1 cellular context compared by ENCODE assay signal in the genomic region with DNA sequence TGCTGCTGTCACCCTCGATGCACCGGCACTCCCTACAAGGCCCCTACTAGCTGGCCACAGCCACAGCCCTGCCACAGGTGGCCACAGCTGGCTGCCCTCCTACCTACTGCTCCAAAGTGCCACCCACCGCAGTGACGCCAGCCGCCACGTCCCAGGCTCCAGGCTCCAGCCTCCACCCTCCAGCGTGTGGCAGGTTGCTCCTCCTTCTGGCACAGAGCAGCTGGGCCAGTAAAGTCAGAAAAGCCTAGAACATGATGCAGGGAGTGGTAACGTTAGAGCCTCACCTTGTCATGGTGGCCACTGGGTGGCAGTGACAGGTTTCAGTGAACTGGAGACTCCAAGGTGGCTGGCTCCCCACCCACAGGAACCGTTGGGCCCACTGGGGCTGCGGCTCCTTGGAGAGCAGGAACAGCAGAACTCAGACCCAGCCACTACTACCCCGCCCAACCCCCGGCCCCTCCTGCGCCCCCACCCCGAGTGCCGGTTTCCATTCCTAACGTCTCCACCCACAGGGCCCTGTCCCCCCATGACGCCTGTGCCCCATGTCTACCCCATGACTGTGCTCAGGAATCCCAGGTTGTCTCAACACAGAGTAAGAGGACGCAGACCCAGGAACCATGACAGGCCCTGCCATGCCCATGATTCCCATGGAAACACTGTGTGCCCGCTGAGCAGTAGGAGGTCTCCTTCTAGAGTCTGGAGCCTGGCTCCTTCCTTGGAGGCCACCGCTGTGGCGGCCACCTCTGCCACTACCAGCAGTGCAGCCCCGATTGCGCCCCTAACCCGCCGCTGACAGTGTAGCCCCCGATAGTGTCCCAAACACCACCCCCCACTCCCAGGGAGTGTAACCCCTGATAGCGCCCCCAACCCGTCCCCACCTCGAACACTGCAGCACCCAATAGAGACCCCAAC.
TF ChIP-seq lines count a peak whose summit lies in the region.

No MANE protein-coding gene starts in this region.

TF ChIP-seq in H1, 55 proteins besides CTCF, POLR2A, EP300 and RAD21 (continued from another document):
- TF ChIP-seq HDAC6 (IDR thresholded peaks at IDR 0.05; ENCODE audit: low read depth, low read length), result no peak
- TF ChIP-seq CTBP2 (IDR thresholded peaks at IDR 0.05; ENCODE audit: borderline replicate concordance, insufficient read depth, insufficient read length, low read length), result no peak
- no peak for TF ChIP-seq JUN (IDR thresholded peaks at IDR 0.05; ENCODE audit: low read depth, low read length)
- no peak for TF ChIP-seq TBP (IDR thresholded peaks at IDR 0.05; ENCODE audit: low read depth, low read length)
- TF ChIP-seq CHD2 (IDR thresholded peaks at IDR 0.05; ENCODE audit: low read length), result no peak
- no peak for TF ChIP-seq RXRA (IDR thresholded peaks at IDR 0.05; ENCODE audit: insufficient read depth, low read depth, low read length)
- TF ChIP-seq SIX5 (IDR thresholded peaks at IDR 0.05; ENCODE audit: low read depth, low read length), result no peak
- TF ChIP-seq SP4 (IDR thresholded peaks at IDR 0.05; ENCODE audit: low read length), result no peak
- TF ChIP-seq CREB1 (IDR thresholded peaks at IDR 0.05), result no peak
- TF ChIP-seq SP2 (IDR thresholded peaks at IDR 0.05; ENCODE audit: low read length), result no peak
- TF ChIP-seq KDM4A (IDR thresholded peaks at IDR 0.05; ENCODE audit: low read depth, low read length, severe bottlenecking), result no peak
- no peak for TF ChIP-seq SRF (IDR thresholded peaks at IDR 0.05; ENCODE audit: low read depth, low read length)
- TF ChIP-seq SUZ12 (IDR thresholded peaks at IDR 0.05; ENCODE audit: low read length), result no peak
- no peak for TF ChIP-seq CBX8 (IDR thresholded peaks at IDR 0.05; ENCODE audit: borderline replicate concordance, low read depth, low read length)
- TF ChIP-seq KDM5A (IDR thresholded peaks at IDR 0.05; ENCODE audit: low read length), result no peak
- TF ChIP-seq NRF1 (IDR thresholded peaks at IDR 0.05; ENCODE audit: low read depth, low read length), result no peak
